In the genomic region with DNA sequence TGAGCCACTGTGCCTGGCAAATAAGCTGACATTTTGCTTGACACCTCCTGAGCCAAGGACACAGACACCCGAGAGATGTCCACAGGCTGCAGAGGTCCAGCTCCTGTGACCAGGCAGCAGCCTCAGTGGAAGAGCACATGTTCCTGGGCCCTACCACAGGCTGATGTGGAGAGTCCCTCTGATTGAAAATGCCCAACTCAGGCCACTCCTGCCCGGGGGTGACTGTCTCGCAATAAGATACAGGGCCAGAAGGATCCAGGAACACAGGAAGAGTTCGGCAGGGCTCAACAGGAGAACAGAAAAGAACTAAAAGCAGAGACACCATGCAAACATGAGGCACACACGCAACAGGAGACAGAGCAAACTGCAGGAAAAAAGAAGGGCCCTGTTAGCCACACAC, we compare ENCODE assay signal across 10 cellular contexts. TPM values are rescaled to one million over a fixed set of nuclear protein-coding genes. Genes with fewer than 3 reads are reported as not detected.
DNase-seq lines count a peak whose midpoint lies in the region; ATAC-seq and TF ChIP-seq lines count a peak whose summit lies in the region.
"Had no signal": no experiment of that assay in that cellular context is flagged by ENCODE, and none has a peak within 500 bp of the region (broad histone marks: within the 10 kb centered on the region; RNA-seq: fewer than 3 reads in every experiment).

No MANE protein-coding gene starts in this region.

- no peak overlapping the region for H3K4me3 ChIP-seq in colonic mucosa
- H3K4me3 ChIP-seq: HAP-1 had no signal

- H3K27me3 ChIP-seq in colonic mucosa = no peaks in the 10 kb centered on the region

- no peaks in the 10 kb centered on the region for H3K9me3 ChIP-seq in colonic mucosa
- H3K9me3 ChIP-seq: HAP-1 had no signal

- ATAC-seq in stimulated activated naive CD8-positive, alpha-beta T cell treated with anti-CD3 and anti-CD28 coated beads, Interleukin-15, Interleukin-2, amounts not matched to agents 100 U/mL and 50 U/mL, for 24 hours = no peak

- peak overlapping the region; percentile 93 for H3K27ac ChIP-seq in colonic mucosa

- H3K9ac ChIP-seq in colonic mucosa (ENCODE audit: low read depth in 2 of 2, low read length in 2 of 2) = peak overlapping the region; percentile 24 to 55

- no peak for DNase-seq in stimulated activated naive CD8-positive, alpha-beta T cell treated with anti-CD3 and anti-CD28 coated beads, Interleukin-15, Interleukin-2, amounts not matched to agents 100 U/mL and 50 U/mL, for 24 hours
- DNase-seq in colonic mucosa (no peak), neural crest cell (ENCODE audit: low read depth, low spot score) (no peak), UCSD-AML1 (lab: John Stamatoyannopoulos, UW; ENCODE audit: unreplicated experiment) (no peak), SIG-M5 (lab: John Stamatoyannopoulos, UW) (no peak), NCI-H1105 treated with DMSO at 0.1 percent for 48 hours (lab: John Stamatoyannopoulos, UW) (no peak)
- DNase-seq in stimulated activated CD4-positive, alpha-beta T cell treated with anti-CD3 and anti-CD28 coated beads, Interleukin-4, amount 100 ng/mL, for 24 hours = no peak
- DNase-seq: NCI-H345 had no signal

- peaks cover 3% of the 10 kb centered on the region for H3K4me1 ChIP-seq in colonic mucosa

- no peaks in the 10 kb centered on the region for H3K27me3 Mint-ChIP-seq in stimulated activated naive CD8-positive, alpha-beta T cell treated with anti-CD3 and anti-CD28 coated beads, Interleukin-15, Interleukin-2, amounts not matched to agents 100 ng/mL and 50 ng/mL, for 24 hours
- no peaks in the 10 kb centered on the region for H3K27me3 Mint-ChIP-seq in neural crest cell (ENCODE audit: low read depth)

- TF ChIP-seq CTCF in colonic mucosa (IDR thresholded peaks at IDR 0.05) = no peak
- no peak for TF ChIP-seq CTCF in neural crest cell (conservative IDR thresholded peaks at IDR 0.05)

- H3K4me3 Mint-ChIP-seq in stimulated activated naive CD8-positive, alpha-beta T cell treated with anti-CD3 and anti-CD28 coated beads, Interleukin-15, Interleukin-2, amounts not matched to agents 100 ng/mL and 50 ng/mL, for 24 hours = no peak overlapping the region
- peak overlapping the region; percentile 23 for H3K4me3 Mint-ChIP-seq in neural crest cell

- intact Hi-C loops in colonic mucosa (cut with DNase I) = loop anchor here (5.0 kb wide), 1 partner anchor 37 kb away; no protein-coding TSS in a partner anchor

- H3K36me3 ChIP-seq in colonic mucosa = no peaks in the 10 kb centered on the region

- peaks cover 41% of the 10 kb centered on the region for H3K4me1 Mint-ChIP-seq in stimulated activated naive CD8-positive, alpha-beta T cell treated with anti-CD3 and anti-CD28 coated beads, Interleukin-15, Interleukin-2, amounts not matched to agents 100 ng/mL and 50 ng/mL, for 24 hours (ENCODE audit: low read depth)
- H3K4me1 Mint-ChIP-seq in neural crest cell = peaks cover 9% of the 10 kb centered on the region

- peak overlapping the region; percentile 96 for H3K27ac Mint-ChIP-seq in stimulated activated naive CD8-positive, alpha-beta T cell treated with anti-CD3 and anti-CD28 coated beads, Interleukin-15, Interleukin-2, amounts not matched to agents 100 ng/mL and 50 ng/mL, for 24 hours
- peak overlapping the region; percentile 52 for H3K27ac Mint-ChIP-seq in neural crest cell (ENCODE audit: unreplicated experiment)

- no peaks in the 10 kb centered on the region for H3K9me3 Mint-ChIP-seq in stimulated activated naive CD8-positive, alpha-beta T cell treated with anti-CD3 and anti-CD28 coated beads, Interleukin-15, Interleukin-2, amounts not matched to agents 100 ng/mL and 50 ng/mL, for 24 hours
- H3K9me3 Mint-ChIP-seq in neural crest cell = no peaks in the 10 kb centered on the region

- H3K36me3 Mint-ChIP-seq in stimulated activated naive CD8-positive, alpha-beta T cell treated with anti-CD3 and anti-CD28 coated beads, Interleukin-15, Interleukin-2, amounts not matched to agents 100 ng/mL and 50 ng/mL, for 24 hours (ENCODE audit: low read depth) = no peaks in the 10 kb centered on the region
- H3K36me3 Mint-ChIP-seq in neural crest cell (ENCODE audit: low read depth) = no peaks in the 10 kb centered on the region

RNA-seq across cellular contexts. Expression of a gene that starts 28.4 kb away (rescaled TPM):
- total RNA-seq in colonic mucosa (1,000 to 10,000 TPM; 4,716 to 6,071 TPM), neural crest cell (4,794 and 5,409 TPM in 2 replicates)

RNA-seq across cellular contexts. Expression of a gene that starts 47.8 kb away (rescaled TPM):
- 100 to 1,000 TPM; 269 to 502 TPM for total RNA-seq in colonic mucosa
- total RNA-seq in neural crest cell = 29.8 and 37.2 TPM in 2 replicates

RNA-seq across cellular contexts. Expression of a gene that starts 54.5 kb away (rescaled TPM):
- 10 to 100 TPM; 59.2 to 84.1 TPM for total RNA-seq in colonic mucosa
- 66.0 and 68.8 TPM in 2 replicates for total RNA-seq in neural crest cell
